In genomic region chr6:119351005-119351394, GRCh38 we compare ENCODE assay signal across 8 cellular contexts. TPM values are rescaled to one million over a fixed set of nuclear protein-coding genes. Genes with fewer than 3 reads are reported as not detected.
DNase-seq lines count a peak whose midpoint lies in the region; ATAC-seq, FAIRE-seq and TF ChIP-seq lines count a peak whose summit lies in the region.

No MANE protein-coding gene starts in this region.

- CTCF ChIA-PET in PC-3 (lab: Charles Lee): interaction anchor here (1.5 to 1.7 kb wide), 3 partner anchors 202 to 369 kb away, joined by 6 to 14 read pairs (median 10); no protein-coding TSS in a partner anchor

- H2AFZ ChIP-seq in PC-3 (ENCODE audit: low read length) (peak overlapping the region; percentile 74; the same call in 1 of the 2 replicates), osteoblast (ENCODE audit: low read length) (no peak overlapping the region)

- H3F3A ChIP-seq in PC-3 (ENCODE audit: low read length, unreplicated experiment): no peaks in the 10 kb centered on the region

- no peaks in the 10 kb centered on the region for H3K27me3 ChIP-seq in PC-3 (ENCODE audit: low read length)
- H3K27me3 ChIP-seq in dorsolateral prefrontal cortex: peaks cover 0 to 64% (median 0%) of the 10 kb centered on the region in 45 donors
- H3K27me3 ChIP-seq in osteoblast (ENCODE audit: insufficient read depth, low read length): no peaks in the 10 kb centered on the region

- peak; percentile 55 for FAIRE-seq in A204.1 (lab: Jason Lieb, UNC)

- BruUV-seq in PC-3 (replicated peaks; lab: Mats Ljungman, UMichigan): no TSS peak

- H3K36me3 ChIP-seq in PC-3 (ENCODE audit: low read depth, low read length) (no peaks in the 10 kb centered on the region), osteoblast (ENCODE audit: insufficient read depth, low read length) (no peaks in the 10 kb centered on the region)

- no peak overlapping the region for H3K27ac ChIP-seq in PC-3 (ENCODE audit: low read length)
- peak overlapping the region in 23 of 59 donors; percentile 67 to 95 (median 91) for H3K27ac ChIP-seq in dorsolateral prefrontal cortex
- peak overlapping the region; percentile 87 for H3K27ac ChIP-seq in osteoblast (ENCODE audit: low read depth, low read length)

- TF ChIP-seq CTCF in GM10266 (IDR thresholded peaks at IDR 0.05; ENCODE audit: control insufficient read depth, insufficient read depth, low read depth, missing control alignments) (peak; percentile 41), PC-3 (conservative IDR thresholded peaks at IDR 0.05; ENCODE audit: low read depth, low read length) (peak; percentile 70), dorsolateral prefrontal cortex (IDR thresholded peaks at IDR 0.05 in 54 of 56, conservative IDR thresholded peaks at IDR 0.05 in 2 of 56; ENCODE audit: low read depth in 1 of 56, partially characterized antibody in 56 of 56) (peak in 36 of 56 donors; percentile 3 to 59 (median 36)), osteoblast (IDR thresholded peaks at IDR 0.05; ENCODE audit: extremely low read depth, low read depth, low read length) (peak; percentile 64)

- ATAC-seq in PC-3: no peak
- ATAC-seq in GM19452 (IDR thresholded peaks at IDR 0.05; ENCODE audit: unreplicated experiment): no peak
- ATAC-seq in GM19035 (IDR thresholded peaks at IDR 0.05; ENCODE audit: unreplicated experiment): no peak

- H3K4me3 ChIP-seq in PC-3 (ENCODE audit: low read length) (peak overlapping the region; percentile 92), dorsolateral prefrontal cortex (peak overlapping the region in 58 of 59 donors; percentile 60 to 96 (median 86)), osteoblast (ENCODE audit: insufficient read depth, low read length) (no peak overlapping the region)

- POLR2A ChIA-PET in PC-3 (lab: Charles Lee; ENCODE audit: unreplicated experiment): interaction anchor here (0.6 kb wide), 1 partner anchor 233 kb away, joined by 3 read pairs; no protein-coding TSS in a partner anchor

- intact Hi-C loops in PC-3 (cut with micrococcal nuclease): loop anchor here (1.0 to 10.0 kb wide), 7 partner anchors 190 to 1024 kb away; no protein-coding TSS in a partner anchor
- intact Hi-C loops in dorsolateral prefrontal cortex (cut with DNase I): no loop called here

- H3K4me2 ChIP-seq in PC-3 (ENCODE audit: low read length) (peak overlapping the region; percentile 92), osteoblast (ENCODE audit: insufficient read depth, low read length) (peak overlapping the region; percentile 82)

- DNase-seq in GM10266 (ENCODE audit: extremely low spot score) (peak; percentile 41), PC-3 (peak; percentile 57), dorsolateral prefrontal cortex (no peak), osteoblast (ENCODE audit: insufficient read length, low spot score, missing footprints) (no peak), COLO668 (lab: John Stamatoyannopoulos, UW; ENCODE audit: unreplicated experiment) (no peak)

- H3K4me1 ChIP-seq in PC-3 (ENCODE audit: insufficient read depth, low read length) (peaks cover 15% of the 10 kb centered on the region; the same call in 1 of the 2 replicates), osteoblast (ENCODE audit: insufficient read depth, low read length) (peaks cover 15% of the 10 kb centered on the region)

- H3K9me3 ChIP-seq in PC-3 (ENCODE audit: low read length) (no peaks in the 10 kb centered on the region), osteoblast (ENCODE audit: low read depth, low read length) (no peaks in the 10 kb centered on the region)

- H3K79me2 ChIP-seq in PC-3 (ENCODE audit: low read length) (peaks cover 31% of the 10 kb centered on the region), osteoblast (ENCODE audit: insufficient read depth, low read length) (peaks cover 10% of the 10 kb centered on the region)

- H3K9ac ChIP-seq in PC-3 (ENCODE audit: low read length): peak overlapping the region; percentile 69; the same call in 1 of the 2 replicates

- H4K20me1 ChIP-seq in PC-3 (ENCODE audit: low read length) (no peaks in the 10 kb centered on the region), osteoblast (ENCODE audit: insufficient read depth, low read length) (peaks cover 3% of the 10 kb centered on the region)

- no peaks in the 10 kb centered on the region for H3K9me2 ChIP-seq in PC-3 (replicated peaks; ENCODE audit: low read length)

RNA-seq across cellular contexts. Expression of gene MAN1A1, which starts 1.4 kb away (rescaled TPM):
- 19.0 and 24.6 TPM in 2 replicates for total RNA-seq in PC-3 (2014; rRNA removed)
- total RNA-seq in dorsolateral prefrontal cortex: 10 to 100 TPM in 106 of 120 experiments, 1 to 10 TPM in 14; 5.8 to 40.2 (median 14.5) TPM
- 67.2 and 79.6 TPM in 2 replicates for total RNA-seq in osteoblast

Comparison
In these comparisons a context has a peak if more than half of its experiments do, and no peak if none do; other contexts are left out.
1. DNase-seq: peak in GM10266 (single experiment) and PC-3 (single experiment); none in dorsolateral prefrontal cortex (0 of 10), osteoblast (single experiment) and COLO668 (single experiment).
2. Peak in every context shown above with its lines, with median percentiles within 50 percentile points of each other: CTCF ChIP-seq.